ENCODE assay signal across 1 cellular context in the genomic region with DNA sequence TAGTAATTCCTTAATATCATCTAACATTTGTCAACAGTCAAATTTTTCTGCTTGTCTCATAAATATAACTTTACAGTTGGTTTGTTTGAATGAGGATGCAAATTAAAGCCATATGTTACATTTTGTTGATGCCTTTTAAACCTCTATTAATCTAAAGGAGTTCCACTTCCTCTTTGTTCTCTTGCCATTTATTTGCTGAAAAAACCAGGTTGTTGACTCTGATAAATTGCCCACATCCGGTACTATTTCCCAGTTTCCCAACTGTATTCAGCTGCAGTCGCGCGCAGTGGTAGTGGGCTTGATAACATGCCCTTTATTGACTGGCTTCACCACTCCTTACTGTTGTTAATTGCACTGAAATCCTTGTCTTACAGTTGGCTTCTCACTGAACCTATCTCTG.
TF ChIP-seq lines count a peak whose summit lies in the region.

No MANE protein-coding gene starts in this region.

TF ChIP-seq in K562, 482 proteins besides CTCF, POLR2A, EP300 and RAD21:
- TF ChIP-seq SPI1 (IDR thresholded peaks at IDR 0.05; ENCODE audit: borderline replicate concordance, low read depth, low read length) (peak; percentile 87), HOXB6 (CRISPR knock-in tag; IDR thresholded peaks at IDR 0.05; ENCODE audit: borderline replicate concordance) (no peak), BRD4 (IDR thresholded peaks at IDR 0.05) (no peak), ZBTB1 (CRISPR knock-in tag; IDR thresholded peaks at IDR 0.05; ENCODE audit: borderline replicate concordance, low read depth) (no peak), SMARCE1 (IDR thresholded peaks at IDR 0.05) (peak; percentile 25; the same call in 1 of the 2 replicates), NR1H2 (CRISPR knock-in tag; IDR thresholded peaks at IDR 0.05) (no peak), MIER1 (IDR thresholded peaks at IDR 0.05; ENCODE audit: low read depth) (no peak), ZNF766 (CRISPR knock-in tag; conservative IDR thresholded peaks at IDR 0.05) (peak; percentile 58; the same call in 1 of the 2 replicates), KDM4B (IDR thresholded peaks at IDR 0.05; ENCODE audit: borderline replicate concordance in 2 of 2, low read depth in 1 of 2) (no peak), POLR3G (IDR thresholded peaks at IDR 0.05; ENCODE audit: extremely low read depth, insufficient read length, insufficient replicate concordance) (no peak), TCF3 (CRISPR knock-in tag; IDR thresholded peaks at IDR 0.05) (peak; percentile 40; the same call in 1 of the 2 replicates), NCOA2 (IDR thresholded peaks at IDR 0.05; ENCODE audit: partially characterized antibody in 2 of 2) (no peak), CBFA2T3 (IDR thresholded peaks at IDR 0.05) (0 out of 2 replicates have a peak, but pooled peaks have one; percentile 11), TCFL5 (CRISPR knock-in tag; conservative IDR thresholded peaks at IDR 0.05) (no peak), ZNF76 (CRISPR knock-in tag; IDR thresholded peaks at IDR 0.05; ENCODE audit: borderline replicate concordance) (no peak), GTF2A2 (tag; IDR thresholded peaks at IDR 0.05) (no peak), BHLHE40 (IDR thresholded peaks at IDR 0.05; ENCODE audit: low read length) (no peak), ZNF134 (CRISPR knock-in tag; conservative IDR thresholded peaks at IDR 0.05) (no peak), ARID1B (IDR thresholded peaks at IDR 0.05) (peak; percentile 14; the same call in 1 of the 2 replicates), CCNT2 (IDR thresholded peaks at IDR 0.05; ENCODE audit: borderline replicate concordance, extremely low read depth, insufficient read length, low read depth, low read length) (no peak), PRMT5 (CRISPR knock-in tag; IDR thresholded peaks at IDR 0.05) (no peak), ZBTB8A (IDR thresholded peaks at IDR 0.05; ENCODE audit: partially characterized antibody) (no peak), PHF8 (IDR thresholded peaks at IDR 0.05; ENCODE audit: borderline replicate concordance, low read length) (no peak), FOXM1 (IDR thresholded peaks at IDR 0.05; ENCODE audit: low read depth) (no peak), FOXM1 (CRISPR knock-in tag; IDR thresholded peaks at IDR 0.05; ENCODE audit: low read depth) (no peak), TEAD4 (IDR thresholded peaks at IDR 0.05; ENCODE audit: low read length) (peak; percentile 52; the same call in 1 of the 2 replicates), TEAD4 (CRISPR knock-in tag; IDR thresholded peaks at IDR 0.05; ENCODE audit: borderline replicate concordance) (no peak), MEIS2 (IDR thresholded peaks at IDR 0.05; ENCODE audit: partially characterized antibody) (peak; percentile 18), NFIX (CRISPR knock-in tag; IDR thresholded peaks at IDR 0.05; ENCODE audit: low read depth) (no peak), GABPA (tag; conservative IDR thresholded peaks at IDR 0.05; ENCODE audit: low read depth) (peak; percentile 49; the same call in 1 of the 2 replicates), GABPB2 (CRISPR knock-in tag; conservative IDR thresholded peaks at IDR 0.05) (no peak), ZFP30 (CRISPR knock-in tag; IDR thresholded peaks at IDR 0.05; ENCODE audit: borderline replicate concordance) (no peak)
- TF ChIP-seq, protein P1, sequence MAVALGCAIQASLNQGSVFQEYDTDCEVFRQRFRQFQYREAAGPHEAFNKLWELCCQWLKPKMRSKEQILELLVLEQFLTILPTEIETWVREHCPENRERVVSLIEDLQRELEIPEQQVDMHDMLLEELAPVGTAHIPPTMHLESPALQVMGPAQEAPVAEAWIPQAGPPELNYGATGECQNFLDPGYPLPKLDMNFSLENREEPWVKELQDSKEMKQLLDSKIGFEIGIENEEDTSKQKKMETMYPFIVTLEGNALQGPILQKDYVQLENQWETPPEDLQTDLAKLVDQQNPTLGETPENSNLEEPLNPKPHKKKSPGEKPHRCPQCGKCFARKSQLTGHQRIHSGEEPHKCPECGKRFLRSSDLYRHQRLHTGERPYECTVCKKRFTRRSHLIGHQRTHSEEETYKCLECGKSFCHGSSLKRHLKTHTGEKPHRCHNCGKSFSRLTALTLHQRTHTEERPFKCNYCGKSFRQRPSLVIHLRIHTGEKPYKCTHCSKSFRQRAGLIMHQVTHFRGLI (CRISPR knock-in tag; IDR thresholded peaks at IDR 0.05), result no peak
- TF ChIP-seq, protein P2, sequence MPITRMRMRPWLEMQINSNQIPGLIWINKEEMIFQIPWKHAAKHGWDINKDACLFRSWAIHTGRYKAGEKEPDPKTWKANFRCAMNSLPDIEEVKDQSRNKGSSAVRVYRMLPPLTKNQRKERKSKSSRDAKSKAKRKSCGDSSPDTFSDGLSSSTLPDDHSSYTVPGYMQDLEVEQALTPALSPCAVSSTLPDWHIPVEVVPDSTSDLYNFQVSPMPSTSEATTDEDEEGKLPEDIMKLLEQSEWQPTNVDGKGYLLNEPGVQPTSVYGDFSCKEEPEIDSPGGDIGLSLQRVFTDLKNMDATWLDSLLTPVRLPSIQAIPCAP (CRISPR knock-in tag; IDR thresholded peaks at IDR 0.05; ENCODE audit: borderline replicate concordance), result no peak
- TF ChIP-seq, protein P3, sequence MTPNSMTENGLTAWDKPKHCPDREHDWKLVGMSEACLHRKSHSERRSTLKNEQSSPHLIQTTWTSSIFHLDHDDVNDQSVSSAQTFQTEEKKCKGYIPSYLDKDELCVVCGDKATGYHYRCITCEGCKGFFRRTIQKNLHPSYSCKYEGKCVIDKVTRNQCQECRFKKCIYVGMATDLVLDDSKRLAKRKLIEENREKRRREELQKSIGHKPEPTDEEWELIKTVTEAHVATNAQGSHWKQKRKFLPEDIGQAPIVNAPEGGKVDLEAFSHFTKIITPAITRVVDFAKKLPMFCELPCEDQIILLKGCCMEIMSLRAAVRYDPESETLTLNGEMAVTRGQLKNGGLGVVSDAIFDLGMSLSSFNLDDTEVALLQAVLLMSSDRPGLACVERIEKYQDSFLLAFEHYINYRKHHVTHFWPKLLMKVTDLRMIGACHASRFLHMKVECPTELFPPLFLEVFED (CRISPR knock-in tag; conservative IDR thresholded peaks at IDR 0.05), result no peak
- TF ChIP-seq, protein P4, sequence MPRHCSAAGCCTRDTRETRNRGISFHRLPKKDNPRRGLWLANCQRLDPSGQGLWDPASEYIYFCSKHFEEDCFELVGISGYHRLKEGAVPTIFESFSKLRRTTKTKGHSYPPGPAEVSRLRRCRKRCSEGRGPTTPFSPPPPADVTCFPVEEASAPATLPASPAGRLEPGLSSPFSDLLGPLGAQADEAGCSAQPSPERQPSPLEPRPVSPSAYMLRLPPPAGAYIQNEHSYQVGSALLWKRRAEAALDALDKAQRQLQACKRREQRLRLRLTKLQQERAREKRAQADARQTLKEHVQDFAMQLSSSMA (CRISPR knock-in tag; IDR thresholded peaks at IDR 0.05), result no peak
- TF ChIP-seq, protein P5, sequence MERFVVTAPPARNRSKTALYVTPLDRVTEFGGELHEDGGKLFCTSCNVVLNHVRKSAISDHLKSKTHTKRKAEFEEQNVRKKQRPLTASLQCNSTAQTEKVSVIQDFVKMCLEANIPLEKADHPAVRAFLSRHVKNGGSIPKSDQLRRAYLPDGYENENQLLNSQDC (CRISPR knock-in tag; IDR thresholded peaks at IDR 0.05), result no peak
- TF ChIP-seq, protein P6, sequence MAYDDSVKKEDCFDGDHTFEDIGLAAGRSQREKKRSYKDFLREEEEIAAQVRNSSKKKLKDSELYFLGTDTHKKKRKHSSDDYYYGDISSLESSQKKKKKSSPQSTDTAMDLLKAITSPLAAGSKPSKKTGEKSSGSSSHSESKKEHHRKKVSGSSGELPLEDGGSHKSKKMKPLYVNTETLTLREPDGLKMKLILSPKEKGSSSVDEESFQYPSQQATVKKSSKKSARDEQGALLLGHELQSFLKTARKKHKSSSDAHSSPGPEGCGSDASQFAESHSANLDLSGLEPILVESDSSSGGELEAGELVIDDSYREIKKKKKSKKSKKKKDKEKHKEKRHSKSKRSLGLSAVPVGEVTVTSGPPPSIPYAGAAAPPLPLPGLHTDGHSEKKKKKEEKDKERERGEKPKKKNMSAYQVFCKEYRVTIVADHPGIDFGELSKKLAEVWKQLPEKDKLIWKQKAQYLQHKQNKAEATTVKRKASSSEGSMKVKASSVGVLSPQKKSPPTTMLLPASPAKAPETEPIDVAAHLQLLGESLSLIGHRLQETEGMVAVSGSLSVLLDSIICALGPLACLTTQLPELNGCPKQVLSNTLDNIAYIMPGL (CRISPR knock-in tag; IDR thresholded peaks at IDR 0.05), result no peak
